12 cellular contexts compared by ENCODE assay signal in genomic region chr11:72833792-72834501, GRCh38. TPM values are rescaled to one million over a fixed set of nuclear protein-coding genes. Genes with fewer than 3 reads are reported as not detected.
A peak's percentile ranks its signal among the peaks of the same experiment; 100 is the strongest.
DNase-seq lines count a peak whose midpoint lies in the region; FAIRE-seq and TF ChIP-seq lines count a peak whose summit lies in the region.
"Had no signal": no experiment of that assay in that cellular context is flagged by ENCODE, and none has a peak within 500 bp of the region (broad histone marks: within the 10 kb centered on the region; RNA-seq: fewer than 3 reads in every experiment).

No MANE protein-coding gene starts in this region.

- H3K36me3 ChIP-seq in muscle layer of duodenum (ENCODE audit: control insufficient read depth in 1 of 2, insufficient read depth in 2 of 2, low read length in 2 of 2) (peaks cover 12 to 21% of the 10 kb centered on the region in 2 donors), testis (ENCODE audit: low read depth, missing control alignments) (no peaks in the 10 kb centered on the region)

- H3K9me3 ChIP-seq in muscle layer of duodenum (ENCODE audit: control insufficient read depth in 1 of 2, low read length in 2 of 2) (no peaks in the 10 kb centered on the region), testis (no peaks in the 10 kb centered on the region)

- WGBS in testis, 2 donors: 32 to 38% methylated on average over 8 of the region's 8 CpGs

- DNase-seq in activated CD8-positive, alpha-beta memory T cell treated with anti-CD3 and anti-CD28 coated beads for 24 hours: peak; percentile 56
- DNase-seq in activated CD8-positive, alpha-beta memory T cell treated with anti-CD3 and anti-CD28 coated beads, Interleukin-2, amount 50 U/mL, for 4 hours: no peak
- peak in 1 of 10 donors; percentile 39 for DNase-seq in dorsolateral prefrontal cortex
- DNase-seq in testis: no peak
- DNase-seq in H54 (ENCODE audit: insufficient read length, low spot score): no peak
- DNase-seq in EL: no peak
- no peak for DNase-seq in frontal cortex (ENCODE audit: low spot score in 2 of 2)
- DNase-seq: activated effector memory CD4-positive, alpha-beta T cell treated with anti-CD3 and anti-CD28 coated beads, Interleukin-2, amount 50 U/mL, for 16 hours; DMS79; NCI-H2171 treated with DMSO at 0.1 percent for 48 hours had no signal

- intact Hi-C loops in dorsolateral prefrontal cortex (cut with DNase I) (loop anchor here (5.0 to 10.0 kb wide), 2 partner anchors 93 to 401 kb away; no protein-coding TSS in a partner anchor), testis (cut with DNase I; ENCODE audit: low total_unique reads) (loop anchor here (5.0 kb wide), 1 partner anchor 343 kb away; no protein-coding TSS in a partner anchor)

- H3K27me3 ChIP-seq in dorsolateral prefrontal cortex (no peaks in the 10 kb centered on the region), muscle layer of duodenum (ENCODE audit: low read depth, low read length) (no peaks in the 10 kb centered on the region), testis (no peaks in the 10 kb centered on the region)

- peak overlapping the region; percentile 6 to 87 (median 72) for H3K27ac ChIP-seq in dorsolateral prefrontal cortex
- H3K27ac ChIP-seq in muscle layer of duodenum (ENCODE audit: low read length): peak overlapping the region; percentile 58
- peak overlapping the region; percentile 81 to 86 for H3K27ac ChIP-seq in testis

- H3K4me3 ChIP-seq in dorsolateral prefrontal cortex (peak overlapping the region in 1 of 59 donors; percentile 6), muscle layer of duodenum (ENCODE audit: low read depth in 1 of 2, low read length in 2 of 2) (no peak overlapping the region), testis (no peak overlapping the region)

- TF ChIP-seq CTCF in dorsolateral prefrontal cortex (IDR thresholded peaks at IDR 0.05 in 54 of 56, conservative IDR thresholded peaks at IDR 0.05 in 2 of 56; ENCODE audit: low read depth in 1 of 56, partially characterized antibody in 56 of 56) (peak in 13 of 56 donors; percentile 2 to 29 (median 19)), testis (IDR thresholded peaks at IDR 0.05) (no peak)

- H3K4me1 ChIP-seq in muscle layer of duodenum (ENCODE audit: control insufficient read depth in 1 of 2, insufficient read depth in 2 of 2, low read length in 2 of 2) (peaks cover 11 to 13% of the 10 kb centered on the region in 2 donors), testis (peaks cover 54% of the 10 kb centered on the region)

- FAIRE-seq in H54 (lab: Jason Lieb, UNC) (no peak), frontal cortex (lab: Jason Lieb, UNC) (no peak)
- FAIRE-seq: A204.1 had no signal

- TF ChIP-seq POLR2A in testis (IDR thresholded peaks at IDR 0.05) (no peak), H54 (IDR thresholded peaks at IDR 0.05; ENCODE audit: low read depth, low read length) (no peak)

RNA-seq across cellular contexts. Expression of gene ATG16L2, which starts 19.7 kb away (rescaled TPM):
- 10 to 100 TPM; 17.7 to 47.0 (median 30.9) TPM for total RNA-seq in dorsolateral prefrontal cortex
- total RNA-seq in testis: 10 to 100 TPM; 33.8 to 39.5 TPM
- 16.2 TPM for polyA plus RNA-seq in testis (ENCODE audit: insufficient read depth, low read depth, low replicate concordance)
- 2.9 TPM for total RNA-seq in frontal cortex

RNA-seq across cellular contexts. Expression of gene STARD10, which starts 40.1 kb away (rescaled TPM):
- 100 to 1,000 TPM in 2 of 120 experiments, 10 to 100 TPM in 118; 31.5 to 113 (median 51.1) TPM for total RNA-seq in dorsolateral prefrontal cortex
- total RNA-seq in testis: 100 to 1,000 TPM; 130 to 202 TPM
- 379 TPM for polyA plus RNA-seq in testis (ENCODE audit: insufficient read depth, low read depth, low replicate concordance)
- 37.9 TPM for total RNA-seq in frontal cortex
